2 cellular contexts compared by ENCODE assay signal in genomic region chr14:92964124-92965109, GRCh38.
TF ChIP-seq lines count a peak whose summit lies in the region.

No MANE protein-coding gene starts in this region.

TF ChIP-seq in HEK293, 187 proteins besides CTCF, POLR2A, EP300 and RAD21:
- TF ChIP-seq ZNF157 (tag by site-specific recombination; IDR thresholded peaks at IDR 0.05) (no peak), HOXD13 (CRISPR knock-in tag; IDR thresholded peaks at IDR 0.05; ENCODE audit: borderline replicate concordance) (no peak), ZNF341 (tag by site-specific recombination; IDR thresholded peaks at IDR 0.05; ENCODE audit: low read depth) (peak; percentile 37), ZNF692 (tag by site-specific recombination; IDR thresholded peaks at IDR 0.05) (no peak), ZNF548 (tag by site-specific recombination; IDR thresholded peaks at IDR 0.05) (peak; percentile 52; the same call in 1 of the 2 replicates), ZXDB (tag by site-specific recombination; IDR thresholded peaks at IDR 0.05) (no peak), ZNF223 (tag by site-specific recombination; IDR thresholded peaks at IDR 0.05) (no peak), PRDM2 (tag by site-specific recombination; IDR thresholded peaks at IDR 0.05; ENCODE audit: borderline replicate concordance) (no peak), ZNF777 (tag by site-specific recombination; IDR thresholded peaks at IDR 0.05; ENCODE audit: borderline replicate concordance) (no peak), ZNF621 (tag by site-specific recombination; IDR thresholded peaks at IDR 0.05) (no peak), GLIS1 (tag by site-specific recombination; IDR thresholded peaks at IDR 0.05) (peak; percentile 66), ZNF18 (tag by site-specific recombination; IDR thresholded peaks at IDR 0.05) (no peak), ZNF169 (tag by site-specific recombination; IDR thresholded peaks at IDR 0.05) (no peak), ZBTB1 (tag by site-specific recombination; IDR thresholded peaks at IDR 0.05) (no peak), ZNF561 (tag by site-specific recombination; IDR thresholded peaks at IDR 0.05; ENCODE audit: borderline replicate concordance) (no peak)

TF ChIP-seq in HepG2, 621 proteins besides CTCF, POLR2A, EP300 and RAD21:
- TF ChIP-seq ZNF687 (CRISPR knock-in tag; IDR thresholded peaks at IDR 0.05) (peak; percentile 21; the same call in 1 of the 2 replicates), ZBED4 (CRISPR knock-in tag; IDR thresholded peaks at IDR 0.05; ENCODE audit: borderline replicate concordance) (no peak), MAX (IDR thresholded peaks at IDR 0.05) (peak; percentile 17; the same call in 1 of the 2 replicates), DNMT1 (CRISPR knock-in tag; IDR thresholded peaks at IDR 0.05) (no peak), LBX2 (CRISPR knock-in tag; IDR thresholded peaks at IDR 0.05; ENCODE audit: borderline replicate concordance) (no peak), ZFX (CRISPR knock-in tag; IDR thresholded peaks at IDR 0.05; ENCODE audit: low read depth) (peak; percentile 27; the same call in 1 of the 2 replicates), ZNF431 (CRISPR knock-in tag; IDR thresholded peaks at IDR 0.05; ENCODE audit: borderline replicate concordance, low read depth) (peak; percentile 100)
